In genomic region chr19:17336872-17337674, GRCh38 we compare ENCODE assay signal across 1 cellular context.
A peak's percentile ranks its signal among the peaks of the same experiment; 100 is the strongest.
TF ChIP-seq lines count a peak whose summit lies in the region.

TSS of gene GTPBP3 (plus strand) at chr19:17337553. CDS start at chr19:17337612, 59 bp downstream.

TF ChIP-seq in K562, 482 proteins besides CTCF, POLR2A, EP300 and RAD21 (continued from another document):
- peak; percentile 88 to 90 for TF ChIP-seq MNT (conservative IDR thresholded peaks at IDR 0.05)
- TF ChIP-seq JUN (IDR thresholded peaks at IDR 0.05; ENCODE audit: borderline replicate concordance, low read depth, low read length), result peak; percentile 59; the same call in 1 of the 2 replicates
- TF ChIP-seq JUN (CRISPR knock-in tag; IDR thresholded peaks at IDR 0.05; ENCODE audit: borderline replicate concordance), result no peak
- peak; percentile 16; the same call in 1 of the 2 replicates for TF ChIP-seq USF2 (CRISPR knock-in tag; IDR thresholded peaks at IDR 0.05)
- no peak for TF ChIP-seq SMARCB1 (IDR thresholded peaks at IDR 0.05; ENCODE audit: insufficient read length, low read depth)
- TF ChIP-seq ZNF384 (IDR thresholded peaks at IDR 0.05; ENCODE audit: low read depth, low read length), result no peak
TF ChIP-seq in K562: peak in this region for 221.
